In the genomic region with DNA sequence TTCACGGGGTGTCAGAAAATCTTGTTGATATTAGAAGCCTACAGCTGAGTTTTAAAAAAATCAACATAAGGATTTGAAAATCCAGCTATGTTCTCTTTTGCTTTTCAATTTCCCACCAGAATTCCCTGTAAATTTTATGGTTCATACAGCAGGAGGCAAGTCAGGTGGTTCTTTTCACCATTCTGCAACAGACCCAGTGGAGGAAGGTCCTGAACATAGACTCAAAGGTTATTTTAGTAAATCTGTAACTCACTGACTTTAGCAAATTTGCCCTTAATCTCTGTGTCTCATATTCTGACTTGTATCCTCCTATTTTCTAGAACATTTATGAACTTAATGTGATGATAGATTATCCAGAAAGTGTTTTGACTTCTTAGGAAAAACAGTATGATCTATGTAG, we compare ENCODE assay signal across 20 cellular contexts.
DNase-seq lines count a peak whose midpoint lies in the region; ATAC-seq, FAIRE-seq and TF ChIP-seq lines count a peak whose summit lies in the region.
"Had no signal": no experiment of that assay in that cellular context is flagged by ENCODE, and none has a peak within 500 bp of the region (broad histone marks: within the 10 kb centered on the region; RNA-seq: fewer than 3 reads in every experiment).

No MANE protein-coding gene starts in this region.

- intact Hi-C loops in left colon (cut with DNase I, micrococcal nuclease) = no loop called here

- no peak overlapping the region for H3K4me2 ChIP-seq in SK-N-SH
- peak overlapping the region; percentile 36 for H3K4me2 ChIP-seq in astrocyte (ENCODE audit: low read length)
- peak overlapping the region; percentile 66 for H3K4me2 ChIP-seq in skeletal muscle satellite cell (ENCODE audit: low read length)

- POLR2A ChIA-PET in SK-N-SH (lab: Yijun Ruan, JAX) = no interaction called here

- H3K4me1 Mint-ChIP-seq in astrocyte (ENCODE audit: low read depth, unreplicated experiment) = peaks cover 8% of the 10 kb centered on the region
- H3K4me1 Mint-ChIP-seq: CD4-positive, CD25-positive, alpha-beta regulatory T cell had no signal

- WGBS in SK-N-SH (ENCODE audit: low lambda C conversion rate) = 0% methylated on average over 1 of the region's 1 CpG

- TF ChIP-seq CTCF in SK-N-SH (IDR thresholded peaks at IDR 0.05) = no peak
- no peak for TF ChIP-seq CTCF in astrocyte (IDR thresholded peaks at IDR 0.05; ENCODE audit: insufficient read depth, low read depth, low read length)

- H3K9ac ChIP-seq in SK-N-SH = no peak overlapping the region
- H3K9ac ChIP-seq in astrocyte (ENCODE audit: low read length) = peak overlapping the region; percentile 8
- H3K9ac ChIP-seq in skeletal muscle satellite cell (ENCODE audit: low read depth, low read length) = no peak overlapping the region

- H3K36me3 Mint-ChIP-seq in astrocyte (ENCODE audit: low read depth, unreplicated experiment) = no peaks in the 10 kb centered on the region
- H3K36me3 Mint-ChIP-seq: CD4-positive, CD25-positive, alpha-beta regulatory T cell had no signal

- no peak for TF ChIP-seq RAD21 in SK-N-SH (IDR thresholded peaks at IDR 0.05; ENCODE audit: low read length)

- H4K20me1 ChIP-seq in SK-N-SH (ENCODE audit: insufficient read depth) (no peaks in the 10 kb centered on the region), astrocyte (ENCODE audit: insufficient read depth, low read length) (no peaks in the 10 kb centered on the region)

- H3K27ac Mint-ChIP-seq in astrocyte (ENCODE audit: unreplicated experiment) = no peak overlapping the region
- H3K27ac Mint-ChIP-seq: CD4-positive, CD25-positive, alpha-beta regulatory T cell had no signal

- DNase-seq in SK-N-SH = no peak
- DNase-seq in astrocyte (ENCODE audit: low read depth) = no peak
- DNase-seq in left colon = no peak
- no peak for DNase-seq in SW 1271 (lab: John Stamatoyannopoulos, UW)
- DNase-seq in inferior parietal cortex (ENCODE audit: extremely low spot score) = no peak
- DNase-seq: CD4-positive, CD25-positive, alpha-beta regulatory T cell; KG1; MM.1S; NCI-H1694; NCI-H2081; NCI-H2227 treated with DMSO at 0.1 percent for 48 hours; NCI-H526 treated with DMSO at 0.1 percent for 48 hours; SIG-M5 had no signal

- peaks cover 20% of the 10 kb centered on the region for H3F3A ChIP-seq in SK-N-SH (replicated peaks; ENCODE audit: insufficient read depth)

- no peaks in the 10 kb centered on the region for H3K27me3 Mint-ChIP-seq in astrocyte (ENCODE audit: low read depth, unreplicated experiment)
- H3K27me3 Mint-ChIP-seq: CD4-positive, CD25-positive, alpha-beta regulatory T cell had no signal

- H3K4me1 ChIP-seq in SK-N-SH (ENCODE audit: control insufficient read depth in 1 of 2, insufficient read depth in 2 of 2, low read depth in 1 of 2, low read length in 1 of 2) (no peaks in the 10 kb centered on the region; a peak in 1 of 4 replicates), astrocyte (ENCODE audit: insufficient read depth, low read length) (peaks cover 14% of the 10 kb centered on the region), skeletal muscle satellite cell (ENCODE audit: control insufficient read depth, insufficient read depth, low read length) (peaks cover 26% of the 10 kb centered on the region)

- H3K4me3 ChIP-seq in SK-N-SH (ENCODE audit: low read depth in 2 of 2, low read length in 1 of 2) (no peak overlapping the region), astrocyte (ENCODE audit: insufficient read depth, low read depth, low read length) (no peak overlapping the region), skeletal muscle satellite cell (ENCODE audit: low read length) (peak overlapping the region; percentile 6)
- H3K4me3 ChIP-seq: SK-N-MC had no signal

- H3K9me3 ChIP-seq in SK-N-SH = no peaks in the 10 kb centered on the region
- no peaks in the 10 kb centered on the region for H3K9me3 ChIP-seq in astrocyte (ENCODE audit: insufficient read depth, low read depth, low read length)
- no peaks in the 10 kb centered on the region for H3K9me3 ChIP-seq in skeletal muscle satellite cell (replicated peaks; ENCODE audit: low read length)

- H3K36me3 ChIP-seq in SK-N-SH (replicated peaks in 1 of 2; ENCODE audit: control insufficient read depth in 1 of 2, insufficient read depth in 2 of 2, low read length in 1 of 2) (no peaks in the 10 kb centered on the region), astrocyte (ENCODE audit: insufficient read depth, low read length) (no peaks in the 10 kb centered on the region), skeletal muscle satellite cell (ENCODE audit: insufficient read depth, low read length) (no peaks in the 10 kb centered on the region)

- H3K9me2 ChIP-seq in SK-N-SH = no peaks in the 10 kb centered on the region

- TF ChIP-seq EP300 in SK-N-SH (IDR thresholded peaks at IDR 0.05; ENCODE audit: borderline replicate concordance in 1 of 2, low read depth in 1 of 2, low read length in 1 of 2) = no peak

- H3K9me3 Mint-ChIP-seq in astrocyte (ENCODE audit: unreplicated experiment) = peaks cover 4% of the 10 kb centered on the region

- peak; percentile 72 for FAIRE-seq in astrocyte (lab: Jason Lieb, UNC)
- FAIRE-seq: D721Med, H1 had no signal

- ATAC-seq in SK-N-SH treated with all-trans-retinoic acid at 6 μM for 48 hours (peak; percentile 15; the same call in 2 of the 3 replicates), left colon (peak; percentile 40), GM21723 (IDR thresholded peaks at IDR 0.05; ENCODE audit: unreplicated experiment) (no peak)

- H3K4me3 Mint-ChIP-seq in astrocyte (ENCODE audit: unreplicated experiment) = no peak overlapping the region
- H3K4me3 Mint-ChIP-seq: CD4-positive, CD25-positive, alpha-beta regulatory T cell had no signal

- H3K27ac ChIP-seq in SK-N-SH (ENCODE audit: low read depth in 2 of 2, low read length in 1 of 2) (peak overlapping the region in 1 of 2 experiments; percentile 84; a peak in 3 of 4 replicates), astrocyte (ENCODE audit: low read depth, low read length) (peak overlapping the region; percentile 13)
- H3K27ac ChIP-seq: 22Rv1, SK-N-MC had no signal

- CTCF ChIA-PET in SK-N-SH (lab: Yijun Ruan, JAX) = no interaction called here

- H2AFZ ChIP-seq in SK-N-SH (ENCODE audit: low read depth) = no peak overlapping the region
- no peak overlapping the region for H2AFZ ChIP-seq in astrocyte (ENCODE audit: low read depth, low read length)

- H3K27me3 ChIP-seq in SK-N-SH (ENCODE audit: insufficient read depth) (no peaks in the 10 kb centered on the region), astrocyte (ENCODE audit: insufficient read depth, low read length) (no peaks in the 10 kb centered on the region), skeletal muscle satellite cell (ENCODE audit: control insufficient read depth, insufficient read depth, low read length) (no peaks in the 10 kb centered on the region)

- no peaks in the 10 kb centered on the region for H3K79me2 ChIP-seq in SK-N-SH (ENCODE audit: insufficient read depth)
- no peaks in the 10 kb centered on the region for H3K79me2 ChIP-seq in astrocyte (ENCODE audit: insufficient read depth, low read length)

TF ChIP-seq in SK-N-SH treated with all-trans-retinoic acid at 6 μM for 48 hours, 23 proteins besides CTCF, POLR2A, EP300 and RAD21 (continues in another document):
- TF ChIP-seq, protein P1, sequence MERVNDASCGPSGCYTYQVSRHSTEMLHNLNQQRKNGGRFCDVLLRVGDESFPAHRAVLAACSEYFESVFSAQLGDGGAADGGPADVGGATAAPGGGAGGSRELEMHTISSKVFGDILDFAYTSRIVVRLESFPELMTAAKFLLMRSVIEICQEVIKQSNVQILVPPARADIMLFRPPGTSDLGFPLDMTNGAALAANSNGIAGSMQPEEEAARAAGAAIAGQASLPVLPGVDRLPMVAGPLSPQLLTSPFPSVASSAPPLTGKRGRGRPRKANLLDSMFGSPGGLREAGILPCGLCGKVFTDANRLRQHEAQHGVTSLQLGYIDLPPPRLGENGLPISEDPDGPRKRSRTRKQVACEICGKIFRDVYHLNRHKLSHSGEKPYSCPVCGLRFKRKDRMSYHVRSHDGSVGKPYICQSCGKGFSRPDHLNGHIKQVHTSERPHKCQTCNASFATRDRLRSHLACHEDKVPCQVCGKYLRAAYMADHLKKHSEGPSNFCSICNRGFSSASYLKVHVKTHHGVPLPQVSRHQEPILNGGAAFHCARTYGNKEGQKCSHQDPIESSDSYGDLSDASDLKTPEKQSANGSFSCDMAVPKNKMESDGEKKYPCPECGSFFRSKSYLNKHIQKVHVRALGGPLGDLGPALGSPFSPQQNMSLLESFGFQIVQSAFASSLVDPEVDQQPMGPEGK (CRISPR knock-in tag; IDR thresholded peaks at IDR 0.05; ENCODE audit: borderline replicate concordance) = no peak
- TF ChIP-seq ZNF8 (CRISPR knock-in tag; IDR thresholded peaks at IDR 0.05) = no peak
- TF ChIP-seq TCF4 (CRISPR knock-in tag; IDR thresholded peaks at IDR 0.05; ENCODE audit: borderline replicate concordance) = no peak
- TF ChIP-seq ZNF70 (CRISPR knock-in tag; IDR thresholded peaks at IDR 0.05) = no peak
- no peak for TF ChIP-seq OSR1 (CRISPR knock-in tag; IDR thresholded peaks at IDR 0.05)
- no peak for TF ChIP-seq ZFP30 (CRISPR knock-in tag; IDR thresholded peaks at IDR 0.05)
- TF ChIP-seq ARNTL (CRISPR knock-in tag; IDR thresholded peaks at IDR 0.05; ENCODE audit: borderline replicate concordance, low read depth) = no peak
- no peak for TF ChIP-seq SNAI2 (CRISPR knock-in tag; IDR thresholded peaks at IDR 0.05)

TF ChIP-seq in SK-N-SH, 30 proteins besides CTCF, POLR2A, EP300 and RAD21 (continues in another document):
- TF ChIP-seq FOXJ3 (CRISPR knock-in tag; IDR thresholded peaks at IDR 0.05) = no peak
- TF ChIP-seq, protein P2, sequence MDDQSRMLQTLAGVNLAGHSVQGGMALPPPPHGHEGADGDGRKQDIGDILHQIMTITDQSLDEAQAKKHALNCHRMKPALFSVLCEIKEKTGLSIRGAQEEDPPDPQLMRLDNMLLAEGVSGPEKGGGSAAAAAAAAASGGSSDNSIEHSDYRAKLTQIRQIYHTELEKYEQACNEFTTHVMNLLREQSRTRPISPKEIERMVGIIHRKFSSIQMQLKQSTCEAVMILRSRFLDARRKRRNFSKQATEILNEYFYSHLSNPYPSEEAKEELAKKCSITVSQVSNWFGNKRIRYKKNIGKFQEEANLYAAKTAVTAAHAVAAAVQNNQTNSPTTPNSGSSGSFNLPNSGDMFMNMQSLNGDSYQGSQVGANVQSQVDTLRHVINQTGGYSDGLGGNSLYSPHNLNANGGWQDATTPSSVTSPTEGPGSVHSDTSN (IDR thresholded peaks at IDR 0.05) = no peak
- TF ChIP-seq ELF1 (IDR thresholded peaks at IDR 0.05) = no peak
- TF ChIP-seq EZH2phosphoT487 (IDR thresholded peaks at IDR 0.05; ENCODE audit: borderline replicate concordance, low read depth) = no peak
- no peak for TF ChIP-seq USF2 (IDR thresholded peaks at IDR 0.05; ENCODE audit: borderline replicate concordance, low read depth, low read length)
